ENCODE assay signal across 1 cellular context in the genomic region with DNA sequence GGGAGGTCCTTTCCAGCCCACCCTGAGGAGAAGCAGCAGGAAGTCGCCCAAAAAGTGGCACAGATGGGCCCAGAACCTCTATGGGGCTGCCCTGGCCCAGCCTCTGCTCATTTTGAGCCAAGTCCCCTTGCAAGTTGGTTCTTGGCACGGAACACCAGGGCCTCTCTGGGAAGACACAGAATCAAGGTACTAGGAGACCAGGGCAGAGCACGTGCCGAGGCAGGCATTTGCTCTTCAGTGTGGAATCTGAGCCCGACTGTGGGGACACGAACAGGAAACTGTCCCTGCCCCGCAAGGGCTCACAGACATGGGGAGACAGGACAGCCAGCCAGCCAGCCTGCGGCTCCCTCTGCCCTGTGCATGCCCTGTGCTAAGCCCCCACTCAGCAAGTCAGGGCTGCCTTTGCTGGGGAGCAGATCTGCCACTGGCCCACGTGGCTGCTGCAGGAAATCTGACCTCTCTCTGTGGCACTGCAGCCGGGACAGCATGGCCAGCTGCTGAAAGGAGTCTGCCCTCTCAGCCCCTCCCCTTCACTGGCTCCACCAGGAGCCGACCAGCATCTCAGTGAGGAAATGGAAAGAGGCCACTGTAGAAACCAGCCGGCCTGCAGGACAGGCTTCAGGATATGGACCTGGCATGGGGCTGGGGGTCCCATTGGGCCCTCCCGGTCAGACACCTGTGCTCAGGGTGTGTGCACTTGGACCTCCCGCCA.
TF ChIP-seq lines count a peak whose summit lies in the region.

No MANE protein-coding gene starts in this region.

TF ChIP-seq in HepG2, 621 proteins besides CTCF, POLR2A, EP300 and RAD21 (continued from another document and continues in another):
- TF ChIP-seq ZUFSP (CRISPR knock-in tag; IDR thresholded peaks at IDR 0.05; ENCODE audit: borderline replicate concordance) = no peak
- no peak for TF ChIP-seq ZNF331 (CRISPR knock-in tag; IDR thresholded peaks at IDR 0.05)
- TF ChIP-seq ZNF749 (CRISPR knock-in tag; IDR thresholded peaks at IDR 0.05; ENCODE audit: borderline replicate concordance) = no peak
- TF ChIP-seq MYC (CRISPR knock-in tag; IDR thresholded peaks at IDR 0.05; ENCODE audit: borderline replicate concordance) = peak; percentile 86; the same call in 1 of the 2 replicates
- peak; percentile 36 for TF ChIP-seq ZFP91 (CRISPR knock-in tag; IDR thresholded peaks at IDR 0.05; ENCODE audit: borderline replicate concordance)
- TF ChIP-seq IKZF4 (CRISPR knock-in tag; IDR thresholded peaks at IDR 0.05; ENCODE audit: borderline replicate concordance, low read depth, not compliant biosample characterization) = peak; percentile 5
- peak; percentile 66; the same call in 1 of the 2 replicates for TF ChIP-seq ZNF772 (CRISPR knock-in tag; IDR thresholded peaks at IDR 0.05)
- TF ChIP-seq, protein P1, sequence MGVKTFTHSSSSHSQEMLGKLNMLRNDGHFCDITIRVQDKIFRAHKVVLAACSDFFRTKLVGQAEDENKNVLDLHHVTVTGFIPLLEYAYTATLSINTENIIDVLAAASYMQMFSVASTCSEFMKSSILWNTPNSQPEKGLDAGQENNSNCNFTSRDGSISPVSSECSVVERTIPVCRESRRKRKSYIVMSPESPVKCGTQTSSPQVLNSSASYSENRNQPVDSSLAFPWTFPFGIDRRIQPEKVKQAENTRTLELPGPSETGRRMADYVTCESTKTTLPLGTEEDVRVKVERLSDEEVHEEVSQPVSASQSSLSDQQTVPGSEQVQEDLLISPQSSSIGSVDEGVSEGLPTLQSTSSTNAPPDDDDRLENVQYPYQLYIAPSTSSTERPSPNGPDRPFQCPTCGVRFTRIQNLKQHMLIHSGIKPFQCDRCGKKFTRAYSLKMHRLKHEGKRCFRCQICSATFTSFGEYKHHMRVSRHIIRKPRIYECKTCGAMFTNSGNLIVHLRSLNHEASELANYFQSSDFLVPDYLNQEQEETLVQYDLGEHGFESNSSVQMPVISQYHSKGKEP (CRISPR knock-in tag; IDR thresholded peaks at IDR 0.05) = no peak
- TF ChIP-seq, protein P2, sequence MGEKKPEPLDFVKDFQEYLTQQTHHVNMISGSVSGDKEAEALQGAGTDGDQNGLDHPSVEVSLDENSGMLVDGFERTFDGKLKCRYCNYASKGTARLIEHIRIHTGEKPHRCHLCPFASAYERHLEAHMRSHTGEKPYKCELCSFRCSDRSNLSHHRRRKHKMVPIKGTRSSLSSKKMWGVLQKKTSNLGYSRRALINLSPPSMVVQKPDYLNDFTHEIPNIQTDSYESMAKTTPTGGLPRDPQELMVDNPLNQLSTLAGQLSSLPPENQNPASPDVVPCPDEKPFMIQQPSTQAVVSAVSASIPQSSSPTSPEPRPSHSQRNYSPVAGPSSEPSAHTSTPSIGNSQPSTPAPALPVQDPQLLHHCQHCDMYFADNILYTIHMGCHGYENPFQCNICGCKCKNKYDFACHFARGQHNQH (CRISPR knock-in tag; IDR thresholded peaks at IDR 0.05) = 0 out of 2 replicates have a peak, but pooled peaks have one; percentile 56
- TF ChIP-seq ZBTB7B (CRISPR knock-in tag; IDR thresholded peaks at IDR 0.05) = no peak; the same call in 1 of the 2 replicates
- TF ChIP-seq TFAP4 (IDR thresholded peaks at IDR 0.05; ENCODE audit: borderline replicate concordance, low read depth) = peak; percentile 29; the same call in 1 of the 2 replicates
- TF ChIP-seq ZNF274 (CRISPR knock-in tag; IDR thresholded peaks at IDR 0.05) = no peak
- no peak for TF ChIP-seq ARNT (IDR thresholded peaks at IDR 0.05)
- TF ChIP-seq, protein P3, sequence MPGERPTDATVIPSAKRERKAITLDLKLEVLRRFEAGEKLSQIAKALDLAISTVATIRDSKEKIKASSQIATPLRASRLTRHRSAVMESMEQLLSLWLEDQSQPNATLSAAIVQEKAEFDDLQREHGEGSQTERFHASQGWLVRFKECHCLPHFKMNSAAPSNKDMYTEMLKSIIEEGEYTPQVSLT (CRISPR knock-in tag; IDR thresholded peaks at IDR 0.05; ENCODE audit: borderline replicate concordance, low read depth) = no peak
- no peak for TF ChIP-seq SRF (IDR thresholded peaks at IDR 0.05; ENCODE audit: low read depth, low read length)
- no peak for TF ChIP-seq ZFP41 (CRISPR knock-in tag; IDR thresholded peaks at IDR 0.05; ENCODE audit: borderline replicate concordance)
- TF ChIP-seq, protein P4, sequence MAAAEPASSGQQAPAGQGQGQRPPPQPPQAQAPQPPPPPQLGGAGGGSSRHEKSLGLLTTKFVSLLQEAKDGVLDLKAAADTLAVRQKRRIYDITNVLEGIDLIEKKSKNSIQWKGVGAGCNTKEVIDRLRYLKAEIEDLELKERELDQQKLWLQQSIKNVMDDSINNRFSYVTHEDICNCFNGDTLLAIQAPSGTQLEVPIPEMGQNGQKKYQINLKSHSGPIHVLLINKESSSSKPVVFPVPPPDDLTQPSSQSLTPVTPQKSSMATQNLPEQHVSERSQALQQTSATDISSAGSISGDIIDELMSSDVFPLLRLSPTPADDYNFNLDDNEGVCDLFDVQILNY (CRISPR knock-in tag; conservative IDR thresholded peaks at IDR 0.05) = no peak
- no peak for TF ChIP-seq NR2F1 (CRISPR knock-in tag; IDR thresholded peaks at IDR 0.05)
- TF ChIP-seq, protein P5, sequence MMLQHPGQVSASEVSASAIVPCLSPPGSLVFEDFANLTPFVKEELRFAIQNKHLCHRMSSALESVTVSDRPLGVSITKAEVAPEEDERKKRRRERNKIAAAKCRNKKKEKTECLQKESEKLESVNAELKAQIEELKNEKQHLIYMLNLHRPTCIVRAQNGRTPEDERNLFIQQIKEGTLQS (CRISPR knock-in tag; IDR thresholded peaks at IDR 0.05) = 0 out of 2 replicates have a peak, but pooled peaks have one; percentile 8
- TF ChIP-seq, protein P6, sequence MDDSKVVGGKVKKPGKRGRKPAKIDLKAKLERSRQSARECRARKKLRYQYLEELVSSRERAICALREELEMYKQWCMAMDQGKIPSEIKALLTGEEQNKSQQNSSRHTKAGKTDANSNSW (CRISPR knock-in tag; IDR thresholded peaks at IDR 0.05; ENCODE audit: borderline replicate concordance) = no peak
- TF ChIP-seq, protein P7, sequence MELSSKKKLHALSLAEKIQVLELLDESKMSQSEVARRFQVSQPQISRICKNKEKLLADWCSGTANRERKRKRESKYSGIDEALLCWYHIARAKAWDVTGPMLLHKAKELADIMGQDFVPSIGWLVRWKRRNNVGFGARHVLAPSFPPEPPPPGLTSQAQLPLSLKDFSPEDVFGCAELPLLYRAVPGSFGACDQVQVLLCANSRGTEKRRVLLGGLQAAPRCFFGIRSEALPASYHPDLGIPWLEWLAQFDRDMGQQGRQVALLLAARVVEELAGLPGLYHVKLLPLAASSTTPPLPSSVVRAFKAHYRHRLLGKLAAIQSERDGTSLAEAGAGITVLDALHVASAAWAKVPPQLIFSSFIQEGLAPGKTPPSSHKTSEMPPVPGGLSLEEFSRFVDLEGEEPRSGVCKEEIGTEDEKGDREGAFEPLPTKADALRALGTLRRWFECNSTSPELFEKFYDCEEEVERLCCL (CRISPR knock-in tag; IDR thresholded peaks at IDR 0.05; ENCODE audit: borderline replicate concordance) = 0 out of 2 replicates have a peak, but pooled peaks have one; percentile 52
- peak; percentile 57 for TF ChIP-seq SALL1 (CRISPR knock-in tag; IDR thresholded peaks at IDR 0.05)
- TF ChIP-seq KIAA2018 (CRISPR knock-in tag; IDR thresholded peaks at IDR 0.05; ENCODE audit: borderline replicate concordance) = no peak
- TF ChIP-seq HNF4G (IDR thresholded peaks at IDR 0.05; ENCODE audit: borderline replicate concordance, low read depth, low read length) = no peak
- no peak for TF ChIP-seq HNF4G (CRISPR knock-in tag; IDR thresholded peaks at IDR 0.05; ENCODE audit: borderline replicate concordance, low read depth)
- TF ChIP-seq SOX6 (IDR thresholded peaks at IDR 0.05) = no peak
- no peak for TF ChIP-seq SOX6 (CRISPR knock-in tag; IDR thresholded peaks at IDR 0.05)
- TF ChIP-seq ZNF574 (CRISPR knock-in tag; IDR thresholded peaks at IDR 0.05) = no peak; the same call in 1 of the 2 replicates
